ENCODE assay signal across 12 cellular contexts in the genomic region with DNA sequence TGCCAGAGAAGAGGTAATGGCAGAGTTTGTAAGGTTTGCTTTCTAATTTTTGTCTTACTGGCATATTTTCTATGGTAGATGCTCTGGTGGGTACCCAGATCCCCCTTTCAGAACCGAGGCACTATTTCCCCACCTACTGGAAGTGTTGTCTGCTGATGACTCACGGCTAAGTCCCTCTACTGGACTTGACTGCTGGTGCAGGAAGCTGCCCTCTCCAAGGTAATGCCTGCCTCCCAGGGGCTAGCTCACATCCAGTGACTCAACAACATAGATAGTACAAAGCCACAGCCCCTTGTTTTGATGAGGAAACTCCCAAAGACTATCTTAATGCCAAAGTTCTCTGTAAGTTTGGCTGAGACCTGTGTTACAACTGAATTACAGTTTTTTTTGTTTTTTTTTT.
A peak's percentile ranks its signal among the peaks of the same experiment; 100 is the strongest.
DNase-seq lines count a peak whose midpoint lies in the region; ATAC-seq, FAIRE-seq and TF ChIP-seq lines count a peak whose summit lies in the region.
"Had no signal": no experiment of that assay in that cellular context is flagged by ENCODE, and none has a peak within 500 bp of the region (broad histone marks: within the 10 kb centered on the region; RNA-seq: fewer than 3 reads in every experiment).

No MANE protein-coding gene starts in this region.

- TF ChIP-seq POLR2A in HepG2 (IDR thresholded peaks at IDR 0.05; ENCODE audit: insufficient read depth in 1 of 2, low read depth in 2 of 2, low read length in 2 of 2) (no peak), Peyer's patch (IDR thresholded peaks at IDR 0.05) (no peak)

- 0% methylated on average over 2 of the region's 2 CpGs for WGBS in HepG2 (ENCODE audit: low lambda C conversion rate)

- no peak for TF ChIP-seq EP300 in HepG2 (IDR thresholded peaks at IDR 0.05; ENCODE audit: low read depth in 2 of 2, low read length in 2 of 2)
- TF ChIP-seq EP300 in HepG2 (CRISPR knock-in tag; IDR thresholded peaks at IDR 0.05; ENCODE audit: borderline replicate concordance): no peak

- TF ChIP-seq CTCF in LNCaP clone FGC (IDR thresholded peaks at IDR 0.05; ENCODE audit: control insufficient read depth, extremely low read depth, insufficient read depth) (0 out of 2 replicates have a peak, but pooled peaks have one; percentile 3), brain microvascular endothelial cell (IDR thresholded peaks at IDR 0.05; ENCODE audit: low read depth, low read length, missing control alignments) (peak; percentile 70), HepG2 (CRISPR knock-in tag; IDR thresholded peaks at IDR 0.05) (peak; percentile 22; the same call in 1 of the 2 replicates), Peyer's patch (IDR thresholded peaks at IDR 0.05) (peak in 1 of 6 experiments; percentile 6)

- H3K4me1 ChIP-seq in HepG2 (ENCODE audit: insufficient read depth, low read length) (no peaks in the 10 kb centered on the region), Peyer's patch (no peaks in the 10 kb centered on the region)
- H3K4me1 ChIP-seq: tibial artery had no signal

- no peaks in the 10 kb centered on the region for H4K20me1 ChIP-seq in HepG2 (ENCODE audit: insufficient read depth, low read length)

- in situ Hi-C loops in brain microvascular endothelial cell (cut with HindIII; ENCODE audit: low pct_ligation_motif_present, low sequenced_read_pairs) (no loop called here), HepG2 (cut with HindIII; ENCODE audit: extremely low pct_ligation_motif_present, low pct_unique_long_range_greater_than_20kb) (no loop called here)

- H3K36me3 ChIP-seq in brain microvascular endothelial cell (replicated peaks): no peaks in the 10 kb centered on the region
- no peaks in the 10 kb centered on the region for H3K36me3 ChIP-seq in HepG2 (replicated peaks in 1 of 2; ENCODE audit: control insufficient read depth in 1 of 2, insufficient read depth in 2 of 2, low read length in 2 of 2)
- no peaks in the 10 kb centered on the region for H3K36me3 ChIP-seq in Peyer's patch
- H3K36me3 ChIP-seq: cardiac muscle cell, tibial artery had no signal

- POLR2A ChIA-PET in HepG2 (lab: Yijun Ruan, JAX): no interaction called here

- H3K4me3 ChIP-seq in LNCaP clone FGC (ENCODE audit: low read depth, low read length): no peak overlapping the region
- no peak overlapping the region for H3K4me3 ChIP-seq in brain microvascular endothelial cell (ENCODE audit: low read depth, low read length)
- H3K4me3 ChIP-seq in HepG2 (replicated peaks in 1 of 3; ENCODE audit: insufficient read depth in 1 of 3, low read depth in 2 of 3, low read length in 3 of 3): no peak overlapping the region
- H3K4me3 ChIP-seq in Peyer's patch: no peak overlapping the region
- H3K4me3 ChIP-seq: cardiac muscle cell, tibial artery had no signal

- H3K27me3 ChIP-seq in brain microvascular endothelial cell (replicated peaks): no peaks in the 10 kb centered on the region
- H3K27me3 ChIP-seq in HepG2 (ENCODE audit: control insufficient read depth in 1 of 2, insufficient read depth in 2 of 2, low read length in 2 of 2): no peaks in the 10 kb centered on the region
- H3K27me3 ChIP-seq in Peyer's patch: no peaks in the 10 kb centered on the region
- H3K27me3 ChIP-seq: cardiac muscle cell, tibial artery had no signal

- H3K27ac ChIP-seq in brain microvascular endothelial cell (no peak overlapping the region), HepG2 (ENCODE audit: extremely low read length, insufficient read depth, low read length) (no peak overlapping the region), Peyer's patch (no peak overlapping the region)
- H3K27ac ChIP-seq: cardiac muscle cell, tibial artery had no signal

- no peak for TF ChIP-seq RAD21 in HepG2 (CRISPR knock-in tag; IDR thresholded peaks at IDR 0.05)

- ATAC-seq in HepG2 (peak; percentile 92), GM18517 (IDR thresholded peaks at IDR 0.05; ENCODE audit: unreplicated experiment) (no peak)

- no peak for FAIRE-seq in HepG2 (lab: Jason Lieb, UNC)

- CTCF ChIA-PET in HepG2 (lab: Yijun Ruan, JAX; ENCODE audit: low intra/inter-chr PET ratio, low total read pairs): no interaction called here

- no peak overlapping the region for H3K9ac ChIP-seq in HepG2 (ENCODE audit: insufficient read depth, low read depth, low read length)

- peak; percentile 78 for DNase-seq in DMS53 (lab: John Stamatoyannopoulos, UW)
- no peak for DNase-seq in LNCaP clone FGC (ENCODE audit: low read depth)
- DNase-seq in brain microvascular endothelial cell: peak; percentile 56
- peak; percentile 27 for DNase-seq in HepG2 (ENCODE audit: low spot score)
- no peak for DNase-seq in Peyer's patch
- no peak for DNase-seq in NK-92 treated with Interleukin-12 subunit alpha and Interleukin-12 subunit beta, amount 100 ng/mL, for 24 hours (lab: John Stamatoyannopoulos, UW)
- DNase-seq in stimulated activated CD4-positive, alpha-beta T cell treated with anti-CD3 and anti-CD28 coated beads, Interleukin-4, amount 100 ng/mL, for 4 hours: no peak
- DNase-seq: NCI-H2171; stimulated activated CD4-positive, alpha-beta T cell treated with anti-CD3 and anti-CD28 coated beads, Interleukin-4, amount 100 ng/mL, for 24 hours; tibial artery had no signal

- H3K79me2 ChIP-seq in HepG2 (ENCODE audit: insufficient read depth, low read length): no peaks in the 10 kb centered on the region

- intact Hi-C loops in HepG2 (cut with micrococcal nuclease; ENCODE audit: unreplicated experiment): no loop called here

- H3K4me2 ChIP-seq in HepG2 (ENCODE audit: low read depth, low read length): no peak overlapping the region

- no peak overlapping the region for H2AFZ ChIP-seq in HepG2 (ENCODE audit: low read length)

- BruUV-seq in HepG2 (replicated peaks; lab: Mats Ljungman, UMichigan): no TSS peak

- H3K9me3 ChIP-seq in HepG2 (ENCODE audit: low read length) (peaks cover 38% of the 10 kb centered on the region; the same call in 1 of the 2 replicates), Peyer's patch (no peaks in the 10 kb centered on the region)
- H3K9me3 ChIP-seq: tibial artery had no signal

TF ChIP-seq in HepG2, 621 proteins besides CTCF, POLR2A, EP300 and RAD21:
- TF ChIP-seq HIVEP1 (CRISPR knock-in tag; IDR thresholded peaks at IDR 0.05): no peak
- TF ChIP-seq FOXO1 (CRISPR knock-in tag; IDR thresholded peaks at IDR 0.05): no peak
- no peak for TF ChIP-seq SRSF4 (IDR thresholded peaks at IDR 0.05; ENCODE audit: low read depth, low read length, poor library complexity, severe bottlenecking)
- peak; percentile 21; the same call in 1 of the 2 replicates for TF ChIP-seq STAG1 (CRISPR knock-in tag; IDR thresholded peaks at IDR 0.05)
- TF ChIP-seq FOSL2 (CRISPR knock-in tag; IDR thresholded peaks at IDR 0.05): peak; percentile 85
- no peak for TF ChIP-seq NFE2L1 (CRISPR knock-in tag; IDR thresholded peaks at IDR 0.05; ENCODE audit: borderline replicate concordance)
- TF ChIP-seq SMC3 (IDR thresholded peaks at IDR 0.05; ENCODE audit: low read length): peak; percentile 40; the same call in 1 of the 2 replicates

Comparison
In these comparisons a context has a peak if more than half of its experiments do, and no peak if none do; other contexts are left out.
1. DNase-seq: peak in DMS53 (single experiment), brain microvascular endothelial cell (single experiment) and HepG2 (single experiment); none in LNCaP clone FGC (single experiment), Peyer's patch (0 of 3), NK-92 treated with Interleukin-12 subunit alpha and Interleukin-12 subunit beta, amount 100 ng/mL, for 24 hours (single experiment) and stimulated activated CD4-positive, alpha-beta T cell treated with anti-CD3 and anti-CD28 coated beads, Interleukin-4, amount 100 ng/mL, for 4 hours (0 of 2).